ENCODE assay signal across 2 cellular contexts in genomic region chrX:152165033-152165743, GRCh38.
TF ChIP-seq lines count a peak whose summit lies in the region.

No MANE protein-coding gene starts in this region.

TF ChIP-seq in GM23338, 12 proteins besides CTCF, POLR2A, EP300 and RAD21:
- TF ChIP-seq JUNB (IDR thresholded peaks at IDR 0.05; ENCODE audit: unreplicated experiment) (no peak), ZNF331 (CRISPR knock-in tag; IDR thresholded peaks at IDR 0.05; ENCODE audit: low read depth) (no peak), CREB1 (CRISPR knock-in tag; IDR thresholded peaks at IDR 0.05; ENCODE audit: low read depth) (no peak), EZH2phosphoT487 (IDR thresholded peaks at IDR 0.05; ENCODE audit: unreplicated experiment) (no peak), NANOG (IDR thresholded peaks at IDR 0.05; ENCODE audit: borderline replicate concordance) (no peak), POLR2AphosphoS5 (IDR thresholded peaks at IDR 0.05; ENCODE audit: low read depth) (no peak), EZH2 (IDR thresholded peaks at IDR 0.05; ENCODE audit: low read depth, unreplicated experiment) (no peak), STAT1 (IDR thresholded peaks at IDR 0.05; ENCODE audit: unreplicated experiment) (no peak)

TF ChIP-seq in HepG2, 621 proteins besides CTCF, POLR2A, EP300 and RAD21:
- no peak for TF ChIP-seq ZNF549 (CRISPR knock-in tag; IDR thresholded peaks at IDR 0.05)
- TF ChIP-seq NFAT5 (CRISPR knock-in tag; IDR thresholded peaks at IDR 0.05) = no peak
- no peak for TF ChIP-seq AKAP8 (CRISPR knock-in tag; IDR thresholded peaks at IDR 0.05)
- no peak for TF ChIP-seq PHF5A (CRISPR knock-in tag; IDR thresholded peaks at IDR 0.05; ENCODE audit: low read depth, unreplicated experiment)
- TF ChIP-seq ZNF20 (CRISPR knock-in tag; IDR thresholded peaks at IDR 0.05) = no peak
- TF ChIP-seq ZNF431 (CRISPR knock-in tag; IDR thresholded peaks at IDR 0.05; ENCODE audit: borderline replicate concordance, low read depth) = no peak
- TF ChIP-seq ZNF33B (CRISPR knock-in tag; IDR thresholded peaks at IDR 0.05) = no peak
- no peak for TF ChIP-seq CEBPB (IDR thresholded peaks at IDR 0.05; ENCODE audit: borderline replicate concordance, low read depth, low read length)
- TF ChIP-seq ZSCAN22 (CRISPR knock-in tag; IDR thresholded peaks at IDR 0.05) = no peak
- no peak for TF ChIP-seq NR2C2 (CRISPR knock-in tag; IDR thresholded peaks at IDR 0.05; ENCODE audit: borderline replicate concordance)
- TF ChIP-seq MED1 (CRISPR knock-in tag; IDR thresholded peaks at IDR 0.05) = no peak
